Comparison of ENCODE assay signal across 22 cellular contexts in the genomic region with DNA sequence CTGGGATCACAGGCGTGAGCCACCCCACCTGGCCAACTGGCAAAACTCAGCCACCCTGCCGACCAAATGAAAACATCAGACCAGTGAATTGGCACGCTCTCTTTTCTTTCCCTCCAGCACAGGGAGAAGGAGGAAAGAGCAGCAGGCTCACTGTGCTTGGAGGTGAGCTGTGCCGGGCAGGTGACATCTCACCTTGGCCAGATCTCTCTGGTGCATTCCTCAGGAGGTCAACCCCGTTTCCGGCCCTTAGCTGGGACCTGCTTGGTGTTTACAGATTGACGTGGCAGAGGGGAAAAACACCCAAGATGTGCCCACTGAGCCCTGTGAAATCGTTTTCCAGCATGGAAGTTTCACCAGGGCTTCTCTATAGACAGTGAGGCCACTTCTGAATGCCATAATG. TPM values are rescaled to one million over a fixed set of nuclear protein-coding genes. Genes with fewer than 3 reads are reported as not detected.
A peak's percentile ranks its signal among the peaks of the same experiment; 100 is the strongest.
DNase-seq lines count a peak whose midpoint lies in the region; ATAC-seq, FAIRE-seq and TF ChIP-seq lines count a peak whose summit lies in the region.
"Had no signal": no experiment of that assay in that cellular context is flagged by ENCODE, and none has a peak within 500 bp of the region (broad histone marks: within the 10 kb centered on the region; RNA-seq: fewer than 3 reads in every experiment).

No MANE protein-coding gene starts in this region.

- no peaks in the 10 kb centered on the region for H3K9me3 ChIP-seq in Caco-2
- no peaks in the 10 kb centered on the region for H3K9me3 ChIP-seq in mesenchymal stem cell (ENCODE audit: control insufficient read depth, low read length)
- H3K9me3 ChIP-seq in stomach, result no peaks in the 10 kb centered on the region
- no peaks in the 10 kb centered on the region for H3K9me3 ChIP-seq in HepG2 (ENCODE audit: low read length)
- H3K9me3 ChIP-seq: BE2C, SJSA1 had no signal

- H3K23ac ChIP-seq in mesenchymal stem cell (ENCODE audit: low read length in 2 of 2), result no peak overlapping the region

- no peak overlapping the region for H2BK5ac ChIP-seq in mesenchymal stem cell (ENCODE audit: low read depth, low read length, poor library complexity, severe bottlenecking)

- H4K8ac ChIP-seq in mesenchymal stem cell (ENCODE audit: low read length), result no peak overlapping the region

- WGBS in mesenchymal stem cell, result 93% methylated on average over 6 of the region's 8 CpGs
- 37 to 67% (median 47%) methylated on average over 8 of the region's 8 CpGs for WGBS in stomach, 5 donors
- whole genome bisulfite sequencing in HepG2 (ENCODE audit: low lambda C conversion rate), result 94% methylated on average over 5 of the region's 8 CpGs

- CTCF ChIA-PET in Caco-2 (lab: Charles Lee) (interaction anchor here (0.6 kb wide), 1 partner anchor 133 kb away, joined by 3 read pairs; no protein-coding TSS in a partner anchor), HepG2 (lab: Yijun Ruan, JAX; ENCODE audit: low intra/inter-chr PET ratio, low total read pairs) (no interaction called here)

- no peak for TF ChIP-seq POLR2A in stomach (IDR thresholded peaks at IDR 0.05)
- no peak for TF ChIP-seq POLR2A in HepG2 (IDR thresholded peaks at IDR 0.05; ENCODE audit: insufficient read depth in 1 of 2, low read depth in 2 of 2, low read length in 2 of 2)

- DNase-seq in Caco-2 (no peak), mesenchymal stem cell (no peak), stomach (peak; percentile 80), AG08396 (ENCODE audit: low spot score) (no peak), HepG2 (ENCODE audit: low spot score) (no peak), amygdala (lab: John Stamatoyannopoulos, UW) (no peak)
- DNase-seq: BE2C, DND-41, GOT3, Kasumi-1, NCI-H1694, NCI-H2081 treated with DMSO at 0.1 percent for 48 hours, NCI-H2171 treated with DMSO at 0.1 percent for 48 hours, NCI-H446, NCI-H526 had no signal

- peaks cover 58% of the 10 kb centered on the region for H3K79me2 ChIP-seq in HepG2 (ENCODE audit: insufficient read depth, low read length)

- no peak overlapping the region for H3K4me3 ChIP-seq in Caco-2 (ENCODE audit: low read depth, low read length)
- H3K4me3 ChIP-seq in mesenchymal stem cell (ENCODE audit: insufficient read depth in 1 of 2, low read depth in 1 of 2, low read length in 2 of 2), result no peak overlapping the region
- no peak overlapping the region for H3K4me3 ChIP-seq in stomach
- no peak overlapping the region for H3K4me3 ChIP-seq in HepG2 (replicated peaks in 1 of 3; ENCODE audit: insufficient read depth in 1 of 3, low read depth in 2 of 3, low read length in 3 of 3)
- H3K4me3 ChIP-seq: GM12878, SJSA1 had no signal

- peaks cover 43% of the 10 kb centered on the region for H3K4me1 Mint-ChIP-seq in Caco-2 (ENCODE audit: low read depth, unreplicated experiment)

- POLR2A ChIA-PET in Caco-2 (lab: Charles Lee), result no interaction called here
- POLR2A ChIA-PET in HepG2 (lab: Yijun Ruan, JAX), result interaction anchor here (0.9 to 5.1 kb wide), 3 partner anchors 10 to 46 kb away, joined by 4 to 28 read pairs (median 10); a partner anchor contains a TSS

- FAIRE-seq in HepG2 (lab: Jason Lieb, UNC), result no peak
- FAIRE-seq: A204.1, GM12878, RCC 7860 had no signal

- intact Hi-C loops in Caco-2 (cut with micrococcal nuclease; ENCODE audit: unreplicated experiment), result no loop called here
- intact Hi-C loops in stomach (cut with DNase I; ENCODE audit: low total_unique reads), result loop anchor here (5.0 kb wide), 1 partner anchor 41 kb away; no protein-coding TSS in a partner anchor
- intact Hi-C loops in HepG2 (cut with micrococcal nuclease; ENCODE audit: unreplicated experiment), result no loop called here

- H2AK5ac ChIP-seq in mesenchymal stem cell (ENCODE audit: low read length, severe bottlenecking), result peak overlapping the region; percentile 11

- H2BK12ac ChIP-seq in mesenchymal stem cell (ENCODE audit: low read length in 2 of 2), result no peak overlapping the region

- H3K18ac ChIP-seq in mesenchymal stem cell (ENCODE audit: low read depth in 1 of 2, low read length in 2 of 2), result no peak overlapping the region

- H3K4me2 ChIP-seq in mesenchymal stem cell (ENCODE audit: low read length, poor library complexity, severe bottlenecking) (no peak overlapping the region), HepG2 (ENCODE audit: low read depth, low read length) (no peak overlapping the region)

- H3K4me3 Mint-ChIP-seq in Caco-2 (ENCODE audit: unreplicated experiment), result no peak overlapping the region

- no peak overlapping the region for H2BK120ac ChIP-seq in mesenchymal stem cell (ENCODE audit: low read depth, low read length)

- H3K36me3 Mint-ChIP-seq in Caco-2 (ENCODE audit: insufficient read depth, unreplicated experiment), result peaks cover 20% of the 10 kb centered on the region

- H3K14ac ChIP-seq in mesenchymal stem cell (ENCODE audit: low read length in 2 of 2), result no peak overlapping the region

- no peak for TF ChIP-seq RAD21 in HepG2 (CRISPR knock-in tag; IDR thresholded peaks at IDR 0.05)

- H3K36me3 ChIP-seq in Caco-2 (ENCODE audit: control insufficient read depth, insufficient read depth, low read length) (no peaks in the 10 kb centered on the region), mesenchymal stem cell (ENCODE audit: control insufficient read depth in 1 of 2, insufficient read depth in 2 of 2, low read depth in 1 of 2, low read length in 2 of 2) (peaks cover 0 to 3% of the 10 kb centered on the region in 2 experiments), stomach (peaks cover 0 to 10% (median 0%) of the 10 kb centered on the region in 4 donors), HepG2 (replicated peaks in 1 of 2; ENCODE audit: control insufficient read depth in 1 of 2, insufficient read depth in 2 of 2, low read length in 2 of 2) (peaks cover 4 to 10% of the 10 kb centered on the region in 2 experiments; a peak in 3 of 5 replicates)
- H3K36me3 ChIP-seq: BE2C, SJSA1 had no signal

- H4K91ac ChIP-seq in mesenchymal stem cell (ENCODE audit: low read length), result no peak overlapping the region

- peak overlapping the region; percentile 80 for H3K27ac Mint-ChIP-seq in Caco-2 (ENCODE audit: unreplicated experiment)

- TF ChIP-seq EP300 in stomach (IDR thresholded peaks at IDR 0.05) (no peak), HepG2 (IDR thresholded peaks at IDR 0.05; ENCODE audit: low read depth in 2 of 2, low read length in 2 of 2) (no peak), HepG2 (CRISPR knock-in tag; IDR thresholded peaks at IDR 0.05; ENCODE audit: borderline replicate concordance) (no peak)

- peaks cover 34% of the 10 kb centered on the region for H3K79me1 ChIP-seq in mesenchymal stem cell (replicated peaks; ENCODE audit: low read length, poor library complexity, severe bottlenecking)

- no peaks in the 10 kb centered on the region for H3K9me3 Mint-ChIP-seq in Caco-2 (ENCODE audit: unreplicated experiment)

- H4K20me1 ChIP-seq in HepG2 (ENCODE audit: insufficient read depth, low read length), result peaks cover 34% of the 10 kb centered on the region

- H3K27me3 Mint-ChIP-seq in Caco-2 (ENCODE audit: insufficient read depth, unreplicated experiment), result no peaks in the 10 kb centered on the region

- peak overlapping the region; percentile 87; the same call in 1 of the 2 replicates for H3K27ac ChIP-seq in VCaP
- H3K27ac ChIP-seq in mesenchymal stem cell (ENCODE audit: low read length, poor library complexity, severe bottlenecking), result no peak overlapping the region
- peak overlapping the region; percentile 84 to 95 (median 90) for H3K27ac ChIP-seq in stomach
- no peak overlapping the region for H3K27ac ChIP-seq in HepG2 (ENCODE audit: extremely low read length, insufficient read depth, low read length)
- H3K27ac ChIP-seq: SJSA1 had no signal

- no TSS peak for BruUV-seq in Caco-2 (replicated peaks; lab: Mats Ljungman, UMichigan)
- BruUV-seq in HepG2 (replicated peaks; lab: Mats Ljungman, UMichigan), result no TSS peak

- no peak overlapping the region for H2BK15ac ChIP-seq in mesenchymal stem cell (ENCODE audit: low read depth, poor library complexity, severe bottlenecking)

- H2AFZ ChIP-seq in mesenchymal stem cell (ENCODE audit: low read depth, low read length) (no peak overlapping the region), HepG2 (ENCODE audit: low read length) (no peak overlapping the region)

- H3K9ac ChIP-seq in mesenchymal stem cell (ENCODE audit: low read length) (no peak overlapping the region), HepG2 (ENCODE audit: insufficient read depth, low read depth, low read length) (no peak overlapping the region)

- no peak for TF ChIP-seq CTCF in Caco-2 (IDR thresholded peaks at IDR 0.05; ENCODE audit: insufficient read depth in 1 of 2, low read depth in 1 of 2, low read length in 1 of 2, severe bottlenecking in 1 of 2, unreplicated experiment in 1 of 2)
- TF ChIP-seq CTCF in VCaP (conservative IDR thresholded peaks at IDR 0.05), result no peak
- TF ChIP-seq CTCF in stomach (IDR thresholded peaks at IDR 0.05), result no peak
- no peak for TF ChIP-seq CTCF in HepG2 (CRISPR knock-in tag; IDR thresholded peaks at IDR 0.05)

- ATAC-seq in HepG2, result no peak
- ATAC-seq: GM12878 had no signal

- H3K4me1 ChIP-seq in Caco-2 (peaks cover 59% of the 10 kb centered on the region), mesenchymal stem cell (ENCODE audit: control insufficient read depth, insufficient read depth, low read depth, low read length) (peaks cover 44% of the 10 kb centered on the region), stomach (peaks cover 56 to 87% (median 71%) of the 10 kb centered on the region in 4 donors), HepG2 (ENCODE audit: insufficient read depth, low read length) (peaks cover 78% of the 10 kb centered on the region)

- H3K27me3 ChIP-seq in Caco-2 (replicated peaks; ENCODE audit: control insufficient read depth, insufficient read depth, low read length) (no peaks in the 10 kb centered on the region), mesenchymal stem cell (ENCODE audit: control insufficient read depth in 1 of 2, insufficient read depth in 1 of 2, low read length in 2 of 2) (peaks cover 0 to 4% of the 10 kb centered on the region in 2 experiments), stomach (no peaks in the 10 kb centered on the region), HepG2 (ENCODE audit: control insufficient read depth in 1 of 2, insufficient read depth in 2 of 2, low read length in 2 of 2) (no peaks in the 10 kb centered on the region)
- H3K27me3 ChIP-seq: BE2C, SJSA1 had no signal

- in situ Hi-C loops in HepG2 (cut with HindIII; ENCODE audit: extremely low pct_ligation_motif_present, low pct_unique_long_range_greater_than_20kb), result no loop called here

- H3K4ac ChIP-seq in mesenchymal stem cell (ENCODE audit: low read depth in 1 of 2, low read length in 2 of 2), result no peak overlapping the region

RNA-seq across cellular contexts. Expression of a gene that starts 45.1 kb away (rescaled TPM):
- total RNA-seq in Caco-2 (2022), result 24.7 and 25.0 TPM in 2 replicates
- polyA plus RNA-seq in mesenchymal stem cell (2013, experiment 1 of 2), result 48.1 TPM
- polyA plus RNA-seq in mesenchymal stem cell (2013, experiment 2 of 2), result 46.7 TPM
- 10 to 100 TPM in 4 of 5 donors, 1 to 10 TPM in 1; 1.2 to 32.2 (median 13.8) TPM for total RNA-seq in stomach
- polyA plus RNA-seq in stomach, result 10 to 100 TPM; 13.6 to 18.2 (median 17.2) TPM
- total RNA-seq in HepG2 (2016; rRNA removed; fragmentation: Illumina TruSeq; extraction: Trizol), result 6.3 and 12.2 TPM in 2 replicates
- total RNA-seq in HepG2 (2016; cell fraction: cytosol; rRNA removed; fragmentation: Illumina TruSeq; extraction: Trizol; ENCODE audit: low read depth), result 2.6 and 2.8 TPM in 2 replicates
- 7.0 and 9.8 TPM in 2 replicates for total RNA-seq in HepG2 (2016; cell fraction: insoluble cytoplasmic fraction; rRNA removed; fragmentation: Illumina TruSeq; extraction: Trizol)
- 5.3 and 6.5 TPM in 2 replicates for total RNA-seq in HepG2 (2016; cell fraction: membrane; rRNA removed; fragmentation: Illumina TruSeq; extraction: Trizol)
- total RNA-seq in HepG2 (2016; cell fraction: nucleus; rRNA removed; fragmentation: Illumina TruSeq; extraction: Trizol), result 9.7 and 11.5 TPM in 2 replicates
- 18.5 and 22.3 TPM in 2 replicates for polyA plus RNA-seq in HepG2 (2011; rRNA removed)
- 20.1 and 23.4 TPM in 2 replicates for polyA plus RNA-seq in HepG2 (2011; cell fraction: cytosol; rRNA removed)
- 14.3 and 18.6 TPM in 2 replicates for polyA plus RNA-seq in HepG2 (2011; cell fraction: nucleus; rRNA removed)
- 8.0 and 11.2 TPM in 2 replicates for polyA plus RNA-seq in HepG2 (2012)
- polyA plus RNA-seq in HepG2 (2016; cell fraction: cytosol; fragmentation: Illumina TruSeq; extraction: Trizol; ENCODE audit: low read depth), result 1.9 and 2.3 TPM in 2 replicates
- 8.4 and 8.6 TPM in 2 replicates for polyA plus RNA-seq in HepG2 (2016; cell fraction: insoluble cytoplasmic fraction; fragmentation: Illumina TruSeq; extraction: Trizol; ENCODE audit: low read depth)
- 3.7 and 4.9 TPM in 2 replicates for polyA plus RNA-seq in HepG2 (2016; cell fraction: membrane; fragmentation: Illumina TruSeq; extraction: Trizol; ENCODE audit: low read depth)
- 23.6 and 23.8 TPM in 2 replicates for polyA plus RNA-seq in HepG2 (2016; cell fraction: nucleus; fragmentation: Illumina TruSeq; extraction: Trizol; ENCODE audit: insufficient read depth, low read depth)
- 3.2 and 18.3 TPM in 2 replicates for polyA minus RNA-seq in HepG2 (2011; rRNA and poly(A)+ RNA removed; ENCODE audit: low replicate concordance)
- 8.7 and 9.4 TPM in 2 replicates for polyA minus RNA-seq in HepG2 (2011; cell fraction: cytosol; rRNA and poly(A)+ RNA removed)
- 8.6 and 9.4 TPM in 2 replicates for polyA minus RNA-seq in HepG2 (2011; cell fraction: nucleus; rRNA and poly(A)+ RNA removed)
- total RNA-seq: OCI-LY7 had no signal

RNA-seq across cellular contexts. Expression of a gene that starts 48.3 kb away (rescaled TPM):
- total RNA-seq in Caco-2 (2022) (0.18 TPM in 1 of 2 replicates, not detected in the other), stomach (1 to 10 TPM in 2 of 5 donors, under 1 TPM in 1, not detected in 2; 0.45 to 5.1 (median 2.9) TPM), HepG2 (2016; rRNA removed; fragmentation: Illumina TruSeq; extraction: Trizol) (not detected in 2 replicates)
- polyA plus RNA-seq in mesenchymal stem cell (2013, experiment 1 of 2), result 0.21 TPM
- polyA plus RNA-seq in mesenchymal stem cell (2013, experiment 2 of 2), result 0.18 TPM
- polyA plus RNA-seq in stomach (1 to 10 TPM in 2 of 3 donors, under 1 TPM in 1; 0.38 to 1.7 (median 1.1) TPM), HepG2 (2011; rRNA removed) (not detected in 2 replicates)
- total RNA-seq in HepG2 (2016; cell fraction: cytosol; rRNA removed; fragmentation: Illumina TruSeq; extraction: Trizol; ENCODE audit: low read depth), result not detected in 2 replicates
- total RNA-seq in HepG2 (2016; cell fraction: insoluble cytoplasmic fraction; rRNA removed; fragmentation: Illumina TruSeq; extraction: Trizol), result not detected in 2 replicates
- not detected in 2 replicates for total RNA-seq in HepG2 (2016; cell fraction: membrane; rRNA removed; fragmentation: Illumina TruSeq; extraction: Trizol)
- total RNA-seq in HepG2 (2016; cell fraction: nucleus; rRNA removed; fragmentation: Illumina TruSeq; extraction: Trizol), result not detected in 2 replicates
- polyA plus RNA-seq in HepG2 (2011; cell fraction: cytosol; rRNA removed), result 0.01 and 0.03 TPM in 2 replicates
- 0.03 and 0.08 TPM in 2 replicates for polyA plus RNA-seq in HepG2 (2011; cell fraction: nucleus; rRNA removed)
- polyA plus RNA-seq in HepG2 (2012), result 0.08 and 0.11 TPM in 2 replicates
- not detected in 2 replicates for polyA plus RNA-seq in HepG2 (2016; cell fraction: cytosol; fragmentation: Illumina TruSeq; extraction: Trizol; ENCODE audit: low read depth)
- polyA plus RNA-seq in HepG2 (2016; cell fraction: insoluble cytoplasmic fraction; fragmentation: Illumina TruSeq; extraction: Trizol; ENCODE audit: low read depth), result not detected in 2 replicates
- polyA plus RNA-seq in HepG2 (2016; cell fraction: membrane; fragmentation: Illumina TruSeq; extraction: Trizol; ENCODE audit: low read depth), result not detected in 2 replicates
- 0.27 TPM in 1 of 2 replicates, not detected in the other for polyA plus RNA-seq in HepG2 (2016; cell fraction: nucleus; fragmentation: Illumina TruSeq; extraction: Trizol; ENCODE audit: insufficient read depth, low read depth)
- polyA minus RNA-seq in HepG2 (2011; rRNA and poly(A)+ RNA removed; ENCODE audit: low replicate concordance), result 0.04 and 0.80 TPM in 2 replicates
- not detected in 2 replicates for polyA minus RNA-seq in HepG2 (2011; cell fraction: cytosol; rRNA and poly(A)+ RNA removed)
- not detected in 2 replicates for polyA minus RNA-seq in HepG2 (2011; cell fraction: nucleus; rRNA and poly(A)+ RNA removed)
- total RNA-seq: MCF 10A, OCI-LY7 had no signal

Comparison
In these comparisons a context has a peak if more than half of its experiments do, and no peak if none do; other contexts are left out.
1. H3K27ac ChIP-seq: peak in VCaP (single experiment) and stomach (5 of 5); none in mesenchymal stem cell (single experiment) and HepG2 (single experiment).